ENCODE assay signal across 1 cellular context in the genomic region with DNA sequence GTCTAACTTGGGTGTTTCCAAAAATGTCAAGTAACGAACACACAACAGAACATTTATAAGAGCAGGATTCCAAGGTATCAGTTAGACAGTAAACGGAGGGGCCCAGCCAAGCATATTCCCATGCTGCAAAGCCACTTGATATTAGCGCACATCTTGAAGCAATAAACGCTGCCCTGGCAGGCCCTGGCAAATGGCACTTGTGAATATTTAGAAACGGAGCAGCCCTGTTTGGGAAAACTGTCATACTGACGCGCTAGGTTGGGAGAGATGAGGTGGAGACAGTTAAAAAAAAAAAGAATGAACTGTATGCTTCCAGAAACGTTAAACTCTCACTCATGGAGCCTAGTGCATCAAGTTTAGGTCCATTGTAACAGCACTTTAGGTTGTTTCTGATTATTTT.
TF ChIP-seq lines count a peak whose summit lies in the region.

No MANE protein-coding gene starts in this region.

TF ChIP-seq in WTC11, 78 proteins besides CTCF, POLR2A, EP300 and RAD21 (continued from another document):
- TF ChIP-seq, protein P1, sequence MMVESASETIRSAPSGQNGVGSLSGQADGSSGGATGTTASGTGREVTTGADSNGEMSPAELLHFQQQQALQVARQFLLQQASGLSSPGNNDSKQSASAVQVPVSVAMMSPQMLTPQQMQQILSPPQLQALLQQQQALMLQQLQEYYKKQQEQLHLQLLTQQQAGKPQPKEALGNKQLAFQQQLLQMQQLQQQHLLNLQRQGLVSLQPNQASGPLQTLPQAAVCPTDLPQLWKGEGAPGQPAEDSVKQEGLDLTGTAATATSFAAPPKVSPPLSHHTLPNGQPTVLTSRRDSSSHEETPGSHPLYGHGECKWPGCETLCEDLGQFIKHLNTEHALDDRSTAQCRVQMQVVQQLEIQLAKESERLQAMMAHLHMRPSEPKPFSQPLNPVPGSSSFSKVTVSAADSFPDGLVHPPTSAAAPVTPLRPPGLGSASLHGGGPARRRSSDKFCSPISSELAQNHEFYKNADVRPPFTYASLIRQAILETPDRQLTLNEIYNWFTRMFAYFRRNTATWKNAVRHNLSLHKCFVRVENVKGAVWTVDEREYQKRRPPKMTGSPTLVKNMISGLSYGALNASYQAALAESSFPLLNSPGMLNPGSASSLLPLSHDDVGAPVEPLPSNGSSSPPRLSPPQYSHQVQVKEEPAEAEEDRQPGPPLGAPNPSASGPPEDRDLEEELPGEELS (CRISPR knock-in tag; IDR thresholded peaks at IDR 0.05), result no peak
- TF ChIP-seq NFYB (CRISPR knock-in tag; conservative IDR thresholded peaks at IDR 0.05; ENCODE audit: low read depth), result no peak
- TF ChIP-seq HMGA2 (CRISPR knock-in tag; IDR thresholded peaks at IDR 0.05), result no peak
- TF ChIP-seq, protein P2, sequence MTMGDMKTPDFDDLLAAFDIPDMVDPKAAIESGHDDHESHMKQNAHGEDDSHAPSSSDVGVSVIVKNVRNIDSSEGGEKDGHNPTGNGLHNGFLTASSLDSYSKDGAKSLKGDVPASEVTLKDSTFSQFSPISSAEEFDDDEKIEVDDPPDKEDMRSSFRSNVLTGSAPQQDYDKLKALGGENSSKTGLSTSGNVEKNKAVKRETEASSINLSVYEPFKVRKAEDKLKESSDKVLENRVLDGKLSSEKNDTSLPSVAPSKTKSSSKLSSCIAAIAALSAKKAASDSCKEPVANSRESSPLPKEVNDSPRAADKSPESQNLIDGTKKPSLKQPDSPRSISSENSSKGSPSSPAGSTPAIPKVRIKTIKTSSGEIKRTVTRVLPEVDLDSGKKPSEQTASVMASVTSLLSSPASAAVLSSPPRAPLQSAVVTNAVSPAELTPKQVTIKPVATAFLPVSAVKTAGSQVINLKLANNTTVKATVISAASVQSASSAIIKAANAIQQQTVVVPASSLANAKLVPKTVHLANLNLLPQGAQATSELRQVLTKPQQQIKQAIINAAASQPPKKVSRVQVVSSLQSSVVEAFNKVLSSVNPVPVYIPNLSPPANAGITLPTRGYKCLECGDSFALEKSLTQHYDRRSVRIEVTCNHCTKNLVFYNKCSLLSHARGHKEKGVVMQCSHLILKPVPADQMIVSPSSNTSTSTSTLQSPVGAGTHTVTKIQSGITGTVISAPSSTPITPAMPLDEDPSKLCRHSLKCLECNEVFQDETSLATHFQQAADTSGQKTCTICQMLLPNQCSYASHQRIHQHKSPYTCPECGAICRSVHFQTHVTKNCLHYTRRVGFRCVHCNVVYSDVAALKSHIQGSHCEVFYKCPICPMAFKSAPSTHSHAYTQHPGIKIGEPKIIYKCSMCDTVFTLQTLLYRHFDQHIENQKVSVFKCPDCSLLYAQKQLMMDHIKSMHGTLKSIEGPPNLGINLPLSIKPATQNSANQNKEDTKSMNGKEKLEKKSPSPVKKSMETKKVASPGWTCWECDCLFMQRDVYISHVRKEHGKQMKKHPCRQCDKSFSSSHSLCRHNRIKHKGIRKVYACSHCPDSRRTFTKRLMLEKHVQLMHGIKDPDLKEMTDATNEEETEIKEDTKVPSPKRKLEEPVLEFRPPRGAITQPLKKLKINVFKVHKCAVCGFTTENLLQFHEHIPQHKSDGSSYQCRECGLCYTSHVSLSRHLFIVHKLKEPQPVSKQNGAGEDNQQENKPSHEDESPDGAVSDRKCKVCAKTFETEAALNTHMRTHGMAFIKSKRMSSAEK (CRISPR knock-in tag; IDR thresholded peaks at IDR 0.05; ENCODE audit: borderline replicate concordance), result no peak
- no peak for TF ChIP-seq TEAD1 (CRISPR knock-in tag; IDR thresholded peaks at IDR 0.05)
- TF ChIP-seq, protein P3, sequence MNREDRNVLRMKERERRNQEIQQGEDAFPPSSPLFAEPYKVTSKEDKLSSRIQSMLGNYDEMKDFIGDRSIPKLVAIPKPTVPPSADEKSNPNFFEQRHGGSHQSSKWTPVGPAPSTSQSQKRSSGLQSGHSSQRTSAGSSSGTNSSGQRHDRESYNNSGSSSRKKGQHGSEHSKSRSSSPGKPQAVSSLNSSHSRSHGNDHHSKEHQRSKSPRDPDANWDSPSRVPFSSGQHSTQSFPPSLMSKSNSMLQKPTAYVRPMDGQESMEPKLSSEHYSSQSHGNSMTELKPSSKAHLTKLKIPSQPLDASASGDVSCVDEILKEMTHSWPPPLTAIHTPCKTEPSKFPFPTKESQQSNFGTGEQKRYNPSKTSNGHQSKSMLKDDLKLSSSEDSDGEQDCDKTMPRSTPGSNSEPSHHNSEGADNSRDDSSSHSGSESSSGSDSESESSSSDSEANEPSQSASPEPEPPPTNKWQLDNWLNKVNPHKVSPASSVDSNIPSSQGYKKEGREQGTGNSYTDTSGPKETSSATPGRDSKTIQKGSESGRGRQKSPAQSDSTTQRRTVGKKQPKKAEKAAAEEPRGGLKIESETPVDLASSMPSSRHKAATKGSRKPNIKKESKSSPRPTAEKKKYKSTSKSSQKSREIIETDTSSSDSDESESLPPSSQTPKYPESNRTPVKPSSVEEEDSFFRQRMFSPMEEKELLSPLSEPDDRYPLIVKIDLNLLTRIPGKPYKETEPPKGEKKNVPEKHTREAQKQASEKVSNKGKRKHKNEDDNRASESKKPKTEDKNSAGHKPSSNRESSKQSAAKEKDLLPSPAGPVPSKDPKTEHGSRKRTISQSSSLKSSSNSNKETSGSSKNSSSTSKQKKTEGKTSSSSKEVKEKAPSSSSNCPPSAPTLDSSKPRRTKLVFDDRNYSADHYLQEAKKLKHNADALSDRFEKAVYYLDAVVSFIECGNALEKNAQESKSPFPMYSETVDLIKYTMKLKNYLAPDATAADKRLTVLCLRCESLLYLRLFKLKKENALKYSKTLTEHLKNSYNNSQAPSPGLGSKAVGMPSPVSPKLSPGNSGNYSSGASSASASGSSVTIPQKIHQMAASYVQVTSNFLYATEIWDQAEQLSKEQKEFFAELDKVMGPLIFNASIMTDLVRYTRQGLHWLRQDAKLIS (CRISPR knock-in tag; IDR thresholded peaks at IDR 0.05; ENCODE audit: borderline replicate concordance), result no peak
- no peak for TF ChIP-seq MXD4 (CRISPR knock-in tag; IDR thresholded peaks at IDR 0.05; ENCODE audit: borderline replicate concordance)
